In the genomic region with DNA sequence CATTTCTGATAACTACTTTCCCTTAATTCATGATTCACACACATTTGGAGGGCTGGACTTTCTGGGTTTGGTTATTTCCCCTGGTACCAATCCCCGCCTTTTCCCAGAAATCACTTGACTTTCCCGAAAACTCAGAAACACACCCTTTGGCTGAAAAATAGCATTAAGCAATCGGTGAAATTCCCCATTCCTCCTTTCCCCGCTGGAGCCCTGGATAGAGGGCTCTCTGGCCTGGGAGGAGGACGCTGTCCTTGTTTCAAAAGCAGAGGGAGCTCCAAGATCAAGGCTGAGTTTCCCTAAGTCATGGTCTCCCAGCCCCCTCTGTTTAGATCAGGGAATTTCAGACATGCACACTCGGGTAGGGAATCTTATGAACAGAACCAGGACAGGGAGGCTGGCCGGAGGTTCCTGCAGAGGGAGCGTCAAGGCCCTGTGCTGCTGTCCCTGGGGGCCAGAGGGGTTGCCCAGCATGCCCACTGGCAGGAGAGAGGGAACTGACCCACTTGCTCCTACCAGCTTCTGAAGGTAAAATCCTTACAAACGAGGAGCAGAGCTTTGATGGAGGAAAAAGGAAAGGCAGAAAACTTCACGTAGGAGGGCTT, we compare ENCODE assay signal across 8 cellular contexts.
A peak's percentile ranks its signal among the peaks of the same experiment; 100 is the strongest.
DNase-seq lines count a peak whose midpoint lies in the region; ATAC-seq and TF ChIP-seq lines count a peak whose summit lies in the region.

C1S (plus strand) TSS at position 366 of the 602 bp plus-strand sequence. CDS start 1,195 bp downstream, outside the sequence.

- peak within 1 kb of the TSS; percentile 38 to 52 for H3K4me3 ChIP-seq in cardiac fibroblast (replicated peaks in 1 of 2; ENCODE audit: low read depth in 2 of 2, low read length in 2 of 2)

- DNase-seq in HuH-7 (ENCODE audit: low spot score) (peak; percentile 79), cardiac fibroblast (ENCODE audit: low read depth in 2 of 2) (peak; percentile 98 to 99), kidney tubule cell (ENCODE audit: low spot score) (peak; percentile 83), stromal cell of bone marrow (ENCODE audit: low read depth) (peak; percentile 99), GDM1 (lab: John Stamatoyannopoulos, UW) (no peak)
- no peak for DNase-seq in effector CD8-positive, alpha-beta T cell (lab: John Stamatoyannopoulos, UW)

- TF ChIP-seq CTCF in cardiac fibroblast (IDR thresholded peaks at IDR 0.05; ENCODE audit: low read depth, low read length): peak; percentile 83

- ATAC-seq in GM18520 (IDR thresholded peaks at IDR 0.05; ENCODE audit: unreplicated experiment): no peak
- ATAC-seq in GM21390 (IDR thresholded peaks at IDR 0.05; ENCODE audit: unreplicated experiment): no peak

Comparison
In these comparisons a context has a peak if more than half of its experiments do, and no peak if none do; other contexts are left out.
1. DNase-seq: peak in HuH-7 (single experiment), cardiac fibroblast (2 of 2), kidney tubule cell (single experiment) and stromal cell of bone marrow (single experiment); none in effector CD8-positive, alpha-beta T cell (single experiment) and GDM1 (single experiment).